ENCODE assay signal across 16 cellular contexts in genomic region chr4:178165251-178165650, GRCh38.
"Had no signal": no experiment of that assay in that cellular context is flagged by ENCODE, and none has a peak within 500 bp of the region (broad histone marks: within the 10 kb centered on the region; RNA-seq: fewer than 3 reads in every experiment).

No MANE protein-coding gene starts in this region.

- H3K4me1 Mint-ChIP-seq: activated B cell treated with CpG ODN at 0.5 μM for 24 hours; activated CD4-positive, alpha-beta T cell treated with anti-CD3 and anti-CD28 coated beads, Interleukin-2, amount 10 ng/mL, durations not matched to agents 7 days and 5 days; brain; naive thymus-derived CD8-positive, alpha-beta T cell had no signal

- H3K27me3 Mint-ChIP-seq: activated B cell treated with CpG ODN at 0.5 μM for 24 hours; activated CD4-positive, alpha-beta T cell treated with anti-CD3 and anti-CD28 coated beads, Interleukin-2, amount 10 ng/mL, durations not matched to agents 7 days and 5 days; activated naive CD8-positive, alpha-beta T cell; activated T-cell treated with anti-CD3 and anti-CD28 coated beads, Interleukin-2, amount 50 U/mL, for 24 hours; brain; naive thymus-derived CD8-positive, alpha-beta T cell had no signal

- H3K36me3 Mint-ChIP-seq: activated naive CD8-positive, alpha-beta T cell; brain had no signal

- H3K4me1 ChIP-seq: heart left ventricle, tibial artery had no signal

- H3K4me3 Mint-ChIP-seq: activated B cell treated with CpG ODN at 0.5 μM for 24 hours; activated CD4-positive, alpha-beta T cell treated with anti-CD3 and anti-CD28 coated beads, Interleukin-2, amount 10 ng/mL, durations not matched to agents 7 days and 5 days; activated naive CD8-positive, alpha-beta T cell; activated T-cell treated with anti-CD3 and anti-CD28 coated beads, Interleukin-2, amount 50 U/mL, for 24 hours; brain; naive thymus-derived CD8-positive, alpha-beta T cell had no signal

- H3K27ac Mint-ChIP-seq: activated B cell treated with CpG ODN at 0.5 μM for 24 hours; activated CD4-positive, alpha-beta T cell treated with anti-CD3 and anti-CD28 coated beads, Interleukin-2, amount 10 ng/mL, durations not matched to agents 7 days and 5 days; activated naive CD8-positive, alpha-beta T cell; activated T-cell treated with anti-CD3 and anti-CD28 coated beads, Interleukin-2, amount 50 U/mL, for 24 hours; brain; naive thymus-derived CD8-positive, alpha-beta T cell had no signal

- H3K36me3 ChIP-seq: heart left ventricle, neutrophil, tibial artery had no signal

- H3K27me3 ChIP-seq: heart left ventricle, neutrophil, tibial artery had no signal

- H3K27ac ChIP-seq: heart left ventricle, neutrophil, tibial artery had no signal

- H3K4me3 ChIP-seq: heart left ventricle, mucosa of descending colon, tibial artery had no signal

- DNase-seq: activated B cell treated with CpG ODN at 0.5 μM for 24 hours; activated CD4-positive, alpha-beta T cell treated with anti-CD3 and anti-CD28 coated beads, Interleukin-2, amount 10 ng/mL, durations not matched to agents 7 days and 5 days; activated effector memory CD4-positive, alpha-beta T cell treated with anti-CD3 and anti-CD28 coated beads, Interleukin-2, amount 50 U/mL, for 16 hours; activated T-cell treated with anti-CD3 and anti-CD28 coated beads, Interleukin-2, amount 50 U/mL, for 24 hours; amygdala; heart left ventricle; mammary epithelial cell; mucosa of descending colon; naive thymus-derived CD8-positive, alpha-beta T cell; posterior cingulate gyrus; right cardiac atrium; small intestine; tibial artery had no signal
